ENCODE assay signal across 8 cellular contexts in the genomic region with DNA sequence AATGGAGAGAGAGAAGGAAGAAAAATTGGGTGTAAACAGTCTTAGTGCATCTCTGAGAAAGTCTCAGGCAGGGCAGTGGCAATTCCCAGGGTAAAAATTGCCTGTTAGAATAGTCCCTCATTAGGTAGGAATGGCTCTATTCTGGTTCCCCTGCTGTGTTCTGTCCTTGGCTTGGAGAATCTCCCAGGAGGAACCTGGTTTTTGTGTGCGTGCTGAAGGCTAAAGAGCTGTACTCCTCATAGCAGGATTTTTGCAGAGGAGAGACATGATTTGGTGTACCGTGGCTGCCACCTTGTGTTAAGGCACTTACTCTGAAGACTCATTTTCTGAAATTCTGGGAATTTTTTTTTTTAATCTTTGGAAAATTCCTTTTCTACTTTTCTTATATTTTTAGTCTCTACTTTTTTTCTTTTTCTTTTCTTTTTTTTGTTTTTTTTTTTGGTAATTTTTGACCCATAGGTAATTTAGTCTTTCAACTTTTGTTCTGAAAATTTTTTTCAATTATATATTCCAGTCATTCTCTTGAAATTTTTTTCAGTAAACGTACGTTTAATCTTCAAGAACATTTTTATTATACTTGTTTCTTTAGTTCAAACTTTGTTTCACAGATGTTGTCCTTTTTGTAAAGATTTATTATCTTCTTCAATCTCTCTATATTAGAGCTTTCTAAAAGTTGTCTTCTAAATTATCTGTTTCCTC.
DNase-seq lines count a peak whose midpoint lies in the region; ATAC-seq and TF ChIP-seq lines count a peak whose summit lies in the region.

No MANE protein-coding gene starts in this region.

- H3K4me3 Mint-ChIP-seq in central memory CD8-positive, alpha-beta T cell, result no peak overlapping the region

- peaks cover 13% of the 10 kb centered on the region for H3K36me3 Mint-ChIP-seq in central memory CD8-positive, alpha-beta T cell (ENCODE audit: insufficient read depth)

- TF ChIP-seq CTCF in OCI-LY1 (IDR thresholded peaks at IDR 0.05; ENCODE audit: low read length), result peak; percentile 62
- peak in 5 of 6 experiments; percentile 12 to 83 (median 55) for TF ChIP-seq CTCF in thyroid gland (IDR thresholded peaks at IDR 0.05)

- H3K9ac ChIP-seq in HUES48 (ENCODE audit: low read depth, low read length), result no peak overlapping the region
- H3K9ac ChIP-seq in OCI-LY1 (ENCODE audit: low read length), result no peak overlapping the region

- peak overlapping the region; percentile 8 for H3K27ac Mint-ChIP-seq in central memory CD8-positive, alpha-beta T cell (ENCODE audit: low read depth)

- H2AFZ ChIP-seq in OCI-LY1 (ENCODE audit: low read length), result no peak overlapping the region

- H3F3A ChIP-seq in OCI-LY1 (ENCODE audit: insufficient read depth, low read length), result no peaks in the 10 kb centered on the region

- 53 to 56% methylated on average over 4 of the region's 4 CpGs for WGBS in thyroid gland, 2 donors

- H3K27ac ChIP-seq in HUES48 (ENCODE audit: low read depth, low read length), result peak overlapping the region; percentile 54
- H3K27ac ChIP-seq in OCI-LY1 (ENCODE audit: low read depth, low read length, poor library complexity, severe bottlenecking), result no peak overlapping the region
- H3K27ac ChIP-seq in thyroid gland, result no peak overlapping the region

- no peaks in the 10 kb centered on the region for H4K20me1 ChIP-seq in OCI-LY1 (ENCODE audit: insufficient read depth, low read length)

- H3K27me3 Mint-ChIP-seq in central memory CD8-positive, alpha-beta T cell, result no peaks in the 10 kb centered on the region

- H3K36me3 ChIP-seq in HUES48 (ENCODE audit: control insufficient read depth, insufficient read depth, low read length) (no peaks in the 10 kb centered on the region), OCI-LY1 (ENCODE audit: insufficient read depth, low read length) (0 out of 2 replicates have a peak, but pooled peaks cover 4% of the 10 kb centered on the region), thyroid gland (no peaks in the 10 kb centered on the region)

- H3K4me2 ChIP-seq in OCI-LY1 (ENCODE audit: low read length), result no peak overlapping the region

- no peak for ATAC-seq in central memory CD8-positive, alpha-beta T cell (replicated peaks; ENCODE audit: extremely low read depth, poor library complexity, severe bottlenecking)
- no peak for ATAC-seq in GM18873 (IDR thresholded peaks at IDR 0.05; ENCODE audit: low FRiP score, unreplicated experiment)

- no peaks in the 10 kb centered on the region for H3K79me2 ChIP-seq in OCI-LY1 (ENCODE audit: insufficient read depth, low read length)

- peak; percentile 82 for DNase-seq in ELF-1 (ENCODE audit: low read depth, low spot score)
- no peak for DNase-seq in central memory CD8-positive, alpha-beta T cell (ENCODE audit: low spot score in 2 of 2)
- peak; percentile 43 for DNase-seq in kidney glomerular epithelial cell (lab: John Stamatoyannopoulos, UW)
- DNase-seq in thyroid gland, result peak; percentile 68 to 74
- DNase-seq in activated effector memory CD4-positive, alpha-beta T cell treated with Interleukin-2 at 50 U/mL for 16 hours, result no peak

- intact Hi-C loops in thyroid gland (cut with DNase I), result no loop called here

- H3K4me1 ChIP-seq in HUES48 (ENCODE audit: control insufficient read depth, insufficient read depth, low read length), result peaks cover 30% of the 10 kb centered on the region
- no peaks in the 10 kb centered on the region for H3K4me1 ChIP-seq in OCI-LY1 (ENCODE audit: insufficient read depth, low read length, severe bottlenecking)
- no peaks in the 10 kb centered on the region for H3K4me1 ChIP-seq in thyroid gland

- H3K27me3 ChIP-seq in HUES48 (ENCODE audit: control insufficient read depth, insufficient read depth, low read length) (no peaks in the 10 kb centered on the region), OCI-LY1 (ENCODE audit: insufficient read depth, low read length) (no peaks in the 10 kb centered on the region), thyroid gland (no peaks in the 10 kb centered on the region)

- H3K4me3 ChIP-seq in HUES48 (ENCODE audit: low read depth, low read length), result no peak overlapping the region
- no peak overlapping the region for H3K4me3 ChIP-seq in OCI-LY1 (ENCODE audit: low read depth, low read length, poor library complexity, severe bottlenecking)
- H3K4me3 ChIP-seq in thyroid gland (replicated peaks in 1 of 3), result no peak overlapping the region

- H3K9me3 ChIP-seq in HUES48 (ENCODE audit: control insufficient read depth, insufficient read depth, low read length) (peaks cover 3% of the 10 kb centered on the region; the same call in 1 of the 2 replicates), OCI-LY1 (ENCODE audit: low read length) (no peaks in the 10 kb centered on the region), thyroid gland (no peaks in the 10 kb centered on the region)

- TF ChIP-seq POLR2A in thyroid gland (IDR thresholded peaks at IDR 0.05), result no peak

- H3K9me3 Mint-ChIP-seq in central memory CD8-positive, alpha-beta T cell, result peaks cover 13% of the 10 kb centered on the region

- H3K4me1 Mint-ChIP-seq in central memory CD8-positive, alpha-beta T cell, result no peaks in the 10 kb centered on the region

- no peaks in the 10 kb centered on the region for H3K9me2 ChIP-seq in OCI-LY1 (ENCODE audit: low read depth, low read length)

Comparison
In these comparisons a context has a peak if more than half of its experiments do, and no peak if none do; other contexts are left out.
1. DNase-seq: peak in ELF-1 (single experiment), kidney glomerular epithelial cell (single experiment) and thyroid gland (2 of 2); none in central memory CD8-positive, alpha-beta T cell (0 of 2) and activated effector memory CD4-positive, alpha-beta T cell treated with Interleukin-2 at 50 U/mL for 16 hours (single experiment).